8 cellular contexts compared by ENCODE assay signal in genomic region chr20:297098-297924, GRCh38. TPM values are rescaled to one million over a fixed set of nuclear protein-coding genes. Genes with fewer than 3 reads are reported as not detected.
DNase-seq lines count a peak whose midpoint lies in the region; ATAC-seq and TF ChIP-seq lines count a peak whose summit lies in the region.

Gene ZCCHC3 (plus strand): TSS chr20:297570. CDS start chr20:297587, 17 bp downstream.

- DNase-seq in G401 (ENCODE audit: low spot score) (peak; percentile 78), H4 (ENCODE audit: low spot score) (peak; percentile 85), LoVo (ENCODE audit: low spot score) (peak; percentile 92), fibroblast of the aortic adventitia (ENCODE audit: low read depth) (peak; percentile 95), nephron progenitor cell (peak; percentile 86)
- peak; percentile 76 for DNase-seq in activated effector memory CD4-positive, alpha-beta T cell treated with Interleukin-2 at 50 U/mL for 16 hours
- peak; percentile 87 to 90 for DNase-seq in stimulated activated naive CD8-positive, alpha-beta T cell treated with anti-CD3 and anti-CD28 coated beads, Interleukin-15, amount 100 ng/mL, for 72 hours

- H3K9me3 Mint-ChIP-seq in nephron progenitor cell = peaks cover 5% of the 10 kb centered on the region
- H3K9me3 Mint-ChIP-seq in stimulated activated naive CD8-positive, alpha-beta T cell treated with anti-CD3 and anti-CD28 coated beads, Interleukin-15, amount 100 ng/mL, for 72 hours = no peaks in the 10 kb centered on the region

- peaks cover 5% of the 10 kb centered on the region for H3K27me3 Mint-ChIP-seq in nephron progenitor cell (ENCODE audit: low read depth, poor library complexity)
- no peaks in the 10 kb centered on the region for H3K27me3 Mint-ChIP-seq in stimulated activated naive CD8-positive, alpha-beta T cell treated with anti-CD3 and anti-CD28 coated beads, Interleukin-15, amount 100 ng/mL, for 72 hours

- peak within 1 kb of the TSS; percentile 98 for H3K4me3 ChIP-seq in fibroblast of the aortic adventitia (ENCODE audit: low read depth, low read length)

- H3K27ac Mint-ChIP-seq in nephron progenitor cell = peak within 1 kb of the TSS; percentile 99
- peak within 1 kb of the TSS; percentile 99 to 100 for H3K27ac Mint-ChIP-seq in stimulated activated naive CD8-positive, alpha-beta T cell treated with anti-CD3 and anti-CD28 coated beads, Interleukin-15, amount 100 ng/mL, for 72 hours

- peak within 1 kb of the TSS; percentile 100 for H3K4me3 Mint-ChIP-seq in nephron progenitor cell
- H3K4me3 Mint-ChIP-seq in stimulated activated naive CD8-positive, alpha-beta T cell treated with anti-CD3 and anti-CD28 coated beads, Interleukin-15, amount 100 ng/mL, for 72 hours = peak within 1 kb of the TSS; percentile 95 to 99

- peaks cover 11% of the 10 kb centered on the region for H3K36me3 Mint-ChIP-seq in nephron progenitor cell (ENCODE audit: low read depth)

- H3K4me1 Mint-ChIP-seq in nephron progenitor cell = peaks cover 67% of the 10 kb centered on the region
- H3K4me1 Mint-ChIP-seq in stimulated activated naive CD8-positive, alpha-beta T cell treated with anti-CD3 and anti-CD28 coated beads, Interleukin-15, amount 100 ng/mL, for 72 hours = peaks cover 45% of the 10 kb centered on the region

- ATAC-seq in stimulated activated naive CD8-positive, alpha-beta T cell treated with anti-CD3 and anti-CD28 coated beads, Interleukin-15, amount 100 ng/mL, for 72 hours = peak; percentile 91

- in situ Hi-C loops in G401 (cut with HindIII; ENCODE audit: low sequenced_read_pairs) = no loop called here

- TF ChIP-seq CTCF in fibroblast of the aortic adventitia (IDR thresholded peaks at IDR 0.05; ENCODE audit: insufficient read depth, low read length) (no peak), nephron progenitor cell (IDR thresholded peaks at IDR 0.05) (no peak)

- TF ChIP-seq POLR2A in Raji (IDR thresholded peaks at IDR 0.05; ENCODE audit: insufficient read depth, low read depth, low read length) = peak; percentile 67

RNA-seq across cellular contexts. Expression of gene ZCCHC3, which starts in this region (rescaled TPM):
- 74.3 and 75.1 TPM in 2 replicates for total RNA-seq in G401 (2014; rRNA removed; shearing (Covaris generic))
- 7.6 and 8.2 TPM in 2 replicates for total RNA-seq in H4 (2014; rRNA removed; shearing (Covaris generic))
- total RNA-seq in fibroblast of the aortic adventitia (ENCODE audit: low replicate concordance) = 11.6 and 16.2 TPM in 2 replicates

Comparison
In these comparisons a context has a peak if more than half of its experiments do, and no peak if none do; other contexts are left out.
1. Peak in every context shown above with its lines: DNase-seq, ATAC-seq and H3K4me3 ChIP-seq.